Comparison of ENCODE assay signal across 8 cellular contexts in the genomic region with DNA sequence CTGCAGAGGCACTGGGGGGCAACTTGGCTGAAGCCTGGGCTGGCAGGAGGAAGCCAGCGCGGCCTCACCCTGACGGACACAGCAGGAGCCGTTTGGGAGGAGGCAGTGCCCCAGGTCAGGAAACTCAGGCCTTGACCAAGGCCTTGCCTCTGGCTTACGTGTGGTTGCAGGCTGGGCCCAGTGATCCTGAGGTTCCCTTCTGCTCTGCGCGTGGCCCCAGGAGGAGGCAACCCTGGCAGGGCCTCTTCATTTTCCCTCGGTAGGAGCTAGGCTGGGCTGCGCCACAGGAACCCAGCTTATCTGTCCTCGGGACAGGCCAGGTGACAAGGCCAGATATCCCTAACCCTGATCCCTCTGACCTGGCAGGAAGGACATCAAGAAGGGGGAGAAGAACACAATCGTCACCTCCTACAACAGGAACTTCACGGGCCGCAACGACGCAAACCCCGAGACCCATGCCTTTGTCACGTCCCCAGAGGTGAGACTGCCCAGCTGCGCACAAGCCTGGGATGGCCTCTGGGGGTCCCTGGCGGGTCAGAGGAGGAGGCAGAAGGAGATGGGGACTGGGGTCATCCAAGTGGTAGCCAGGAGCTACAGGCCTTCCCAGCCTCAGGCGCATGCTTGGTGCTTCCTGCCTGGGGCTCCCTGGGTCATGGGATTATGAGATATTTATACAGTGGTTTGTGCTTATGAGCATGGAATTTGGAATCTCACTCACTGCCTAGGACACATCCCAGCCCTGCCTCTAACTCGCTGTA. TPM values are rescaled to one million over a fixed set of nuclear protein-coding genes. Genes with fewer than 3 reads are reported as not detected.
A peak's percentile ranks its signal among the peaks of the same experiment; 100 is the strongest.
DNase-seq lines count a peak whose midpoint lies in the region; ATAC-seq and TF ChIP-seq lines count a peak whose summit lies in the region.

No MANE protein-coding gene starts in this region.

- no peaks in the 10 kb centered on the region for H3K27me3 Mint-ChIP-seq in natural killer cell (ENCODE audit: low read depth in 2 of 2)
- no peaks in the 10 kb centered on the region for H3K27me3 Mint-ChIP-seq in natural killer cell treated with Interleukin-12 subunit alpha and Interleukin-12 subunit beta and Interleukin-15 and Interleukin-18, amount 100 ng/mL, for 72 hours
- H3K27me3 Mint-ChIP-seq in endothelial cell (ENCODE audit: unreplicated experiment), result peaks cover 2% of the 10 kb centered on the region

- intact Hi-C loops in natural killer cell (cut with micrococcal nuclease), result no loop called here

- H3K4me3 Mint-ChIP-seq in natural killer cell (no peak overlapping the region), endothelial cell (ENCODE audit: unreplicated experiment) (no peak overlapping the region)
- H3K4me3 Mint-ChIP-seq in natural killer cell treated with Interleukin-12 subunit alpha and Interleukin-12 subunit beta and Interleukin-15 and Interleukin-18, amount 100 ng/mL, for 72 hours, result no peak overlapping the region

- H3K4me1 Mint-ChIP-seq in natural killer cell (peaks cover 0 to 17% of the 10 kb centered on the region in 2 donors), endothelial cell (ENCODE audit: unreplicated experiment) (no peaks in the 10 kb centered on the region)
- H3K4me1 Mint-ChIP-seq in natural killer cell treated with Interleukin-12 subunit alpha and Interleukin-12 subunit beta and Interleukin-15 and Interleukin-18, amount 100 ng/mL, for 72 hours (ENCODE audit: low read depth in 2 of 2), result peaks cover 0 to 9% of the 10 kb centered on the region in 2 donors

- TF ChIP-seq CTCF in natural killer cell (IDR thresholded peaks at IDR 0.05) (no peak), endothelial cell (IDR thresholded peaks at IDR 0.05; ENCODE audit: unreplicated experiment) (no peak)

- ATAC-seq in natural killer cell (no peak), GM19395 (IDR thresholded peaks at IDR 0.05; ENCODE audit: unreplicated experiment) (no peak), GM21737 (IDR thresholded peaks at IDR 0.05; ENCODE audit: unreplicated experiment) (no peak)
- ATAC-seq in natural killer cell treated with Interleukin-12 subunit alpha and Interleukin-12 subunit beta and Interleukin-15 and Interleukin-18, amount 100 ng/mL, for 72 hours, result no peak

- H3K9me3 Mint-ChIP-seq in natural killer cell, result no peaks in the 10 kb centered on the region
- H3K9me3 Mint-ChIP-seq in natural killer cell treated with Interleukin-12 subunit alpha and Interleukin-12 subunit beta and Interleukin-15 and Interleukin-18, amount 100 ng/mL, for 72 hours, result no peaks in the 10 kb centered on the region
- no peaks in the 10 kb centered on the region for H3K9me3 Mint-ChIP-seq in endothelial cell (ENCODE audit: unreplicated experiment)

- H3K36me3 Mint-ChIP-seq in natural killer cell, result no peaks in the 10 kb centered on the region
- peaks cover 3% of the 10 kb centered on the region for H3K36me3 Mint-ChIP-seq in natural killer cell treated with Interleukin-12 subunit alpha and Interleukin-12 subunit beta and Interleukin-15 and Interleukin-18, amount 100 ng/mL, for 72 hours
- peaks cover 24% of the 10 kb centered on the region for H3K36me3 Mint-ChIP-seq in endothelial cell (ENCODE audit: low read depth, unreplicated experiment)

- peak overlapping the region; percentile 13 to 50 for H3K27ac Mint-ChIP-seq in natural killer cell
- peak overlapping the region in 1 of 2 donors; percentile 47 for H3K27ac Mint-ChIP-seq in natural killer cell treated with Interleukin-12 subunit alpha and Interleukin-12 subunit beta and Interleukin-15 and Interleukin-18, amount 100 ng/mL, for 72 hours
- peak overlapping the region; percentile 48 for H3K27ac Mint-ChIP-seq in endothelial cell (ENCODE audit: unreplicated experiment)

- DNase-seq in natural killer cell (no peak), endothelial cell (ENCODE audit: low spot score) (no peak), myocyte (ENCODE audit: low read depth) (peak; percentile 66), UCSD-AML1 (lab: John Stamatoyannopoulos, UW; ENCODE audit: unreplicated experiment) (no peak), DMS79 treated with DMSO at 0.1 percent for 48 hours (lab: John Stamatoyannopoulos, UW) (no peak)
- DNase-seq in natural killer cell treated with Interleukin-12 subunit alpha and Interleukin-12 subunit beta and Interleukin-15 and Interleukin-18, amount 100 ng/mL, for 72 hours (ENCODE audit: low spot score), result no peak

RNA-seq across cellular contexts. Expression of gene POLR3H, which starts 20.6 kb away (rescaled TPM):
- 10 to 100 TPM; 13.1 to 18.8 (median 16.2) TPM for total RNA-seq in natural killer cell
- total RNA-seq in natural killer cell treated with Interleukin-12 subunit alpha and Interleukin-12 subunit beta and Interleukin-15 and Interleukin-18, amount 100 ng/mL, for 72 hours, result 10 to 100 TPM; 42.5 to 84.0 TPM
- total RNA-seq in endothelial cell (ENCODE audit: unreplicated experiment), result 20.8 TPM
- 22.0 and 23.8 TPM in 2 replicates for total RNA-seq in myocyte
- 50.0 TPM for polyA plus RNA-seq in myocyte (2012)

RNA-seq across cellular contexts. Expression of gene CSDC2, which starts 37.2 kb away (rescaled TPM):
- not detected for total RNA-seq in natural killer cell
- not detected for total RNA-seq in natural killer cell treated with Interleukin-12 subunit alpha and Interleukin-12 subunit beta and Interleukin-15 and Interleukin-18, amount 100 ng/mL, for 72 hours
- total RNA-seq in endothelial cell (ENCODE audit: unreplicated experiment), result not detected
- total RNA-seq in myocyte, result 24.6 and 31.7 TPM in 2 replicates
- polyA plus RNA-seq in myocyte (2012), result 18.9 TPM

RNA-seq across cellular contexts. Expression of gene ACO2, which starts 54.7 kb away (rescaled TPM):
- total RNA-seq in natural killer cell (10 to 100 TPM; 77.9 to 99.8 (median 89.5) TPM), endothelial cell (ENCODE audit: unreplicated experiment) (83.5 TPM), myocyte (107 and 122 TPM in 2 replicates)
- total RNA-seq in natural killer cell treated with Interleukin-12 subunit alpha and Interleukin-12 subunit beta and Interleukin-15 and Interleukin-18, amount 100 ng/mL, for 72 hours, result 100 to 1,000 TPM; 109 to 113 TPM
- polyA plus RNA-seq in myocyte (2012), result 90.7 TPM

RNA-seq across cellular contexts. Expression of gene PHF5A, which starts 55.2 kb away (rescaled TPM):
- total RNA-seq in natural killer cell (10 to 100 TPM; 31.8 to 41.8 (median 37.6) TPM), endothelial cell (ENCODE audit: unreplicated experiment) (54.6 TPM), myocyte (40.0 and 47.2 TPM in 2 replicates)
- total RNA-seq in natural killer cell treated with Interleukin-12 subunit alpha and Interleukin-12 subunit beta and Interleukin-15 and Interleukin-18, amount 100 ng/mL, for 72 hours, result 10 to 100 TPM; 58.7 to 83.8 TPM
- 31.6 TPM for polyA plus RNA-seq in myocyte (2012)

Comparison
In these comparisons a context has a peak if more than half of its experiments do, and no peak if none do; other contexts are left out.
1. RNA of gene CSDC2, which starts 37.2 kb away (total RNA-seq): 24.6 to 31.7 TPM in myocyte; not detected in endothelial cell (single experiment), not detected in natural killer cell and not detected in natural killer cell treated with Interleukin-12 subunit alpha and Interleukin-12 subunit beta and Interleukin-15 and Interleukin-18, amount 100 ng/mL, for 72 hours; every median in the first group is over 10 times any median in the second.